ENCODE assay signal across 23 cellular contexts in genomic region chr7:91913612-91914011, GRCh38. TPM values are rescaled to one million over a fixed set of nuclear protein-coding genes. Genes with fewer than 3 reads are reported as not detected.
DNase-seq lines count a peak whose midpoint lies in the region; ATAC-seq, FAIRE-seq and TF ChIP-seq lines count a peak whose summit lies in the region.
"Had no signal": no experiment of that assay in that cellular context is flagged by ENCODE, and none has a peak within 500 bp of the region (broad histone marks: within the 10 kb centered on the region; RNA-seq: fewer than 3 reads in every experiment).

No MANE protein-coding gene starts in this region.

- TF ChIP-seq CTCF in AG09309 (IDR thresholded peaks at IDR 0.05; ENCODE audit: control insufficient read depth, insufficient read depth, low read depth, low read length, missing control alignments) (no peak), astrocyte (IDR thresholded peaks at IDR 0.05; ENCODE audit: insufficient read depth, low read depth, low read length) (no peak), foreskin fibroblast (IDR thresholded peaks at IDR 0.05; ENCODE audit: low read depth, low read length) (no peak)

- H4K20me1 ChIP-seq in astrocyte (ENCODE audit: insufficient read depth, low read length) = no peaks in the 10 kb centered on the region

- FAIRE-seq in astrocyte (lab: Jason Lieb, UNC) = no peak
- FAIRE-seq: GM12892 had no signal

- no peak overlapping the region for H3K9ac ChIP-seq in astrocyte (ENCODE audit: low read length)

- no peaks in the 10 kb centered on the region for H3K9me3 ChIP-seq in astrocyte (ENCODE audit: insufficient read depth, low read depth, low read length)
- H3K9me3 ChIP-seq: gastrocnemius medialis, lower lobe of right lung, thoracic aorta had no signal

- no peak overlapping the region for H3K27ac Mint-ChIP-seq in astrocyte (ENCODE audit: unreplicated experiment)
- H3K27ac Mint-ChIP-seq: activated naive CD4-positive, alpha-beta T cell treated with anti-CD3 and anti-CD28 coated beads, Interleukin-2, amount 50 U/mL, for 24 hours; naive thymus-derived CD4-positive, alpha-beta T cell had no signal

- peaks cover 26% of the 10 kb centered on the region for H3K4me1 Mint-ChIP-seq in astrocyte (ENCODE audit: low read depth, unreplicated experiment)
- H3K4me1 Mint-ChIP-seq: activated naive CD4-positive, alpha-beta T cell treated with anti-CD3 and anti-CD28 coated beads, Interleukin-2, amount 50 U/mL, for 24 hours; central memory CD8-positive, alpha-beta T cell had no signal

- ATAC-seq in HG02623 (IDR thresholded peaks at IDR 0.05; ENCODE audit: unreplicated experiment) = no peak
- ATAC-seq: gastrocnemius medialis; lower lobe of right lung; naive thymus-derived CD4-positive, alpha-beta T cell had no signal

- peak overlapping the region; percentile 3 for H2AFZ ChIP-seq in astrocyte (ENCODE audit: low read depth, low read length)

- peak overlapping the region; percentile 37 for H3K4me2 ChIP-seq in astrocyte (ENCODE audit: low read length)

- H3K4me1 ChIP-seq in astrocyte (ENCODE audit: insufficient read depth, low read length) = peaks cover 20% of the 10 kb centered on the region
- H3K4me1 ChIP-seq: gastrocnemius medialis, lower lobe of right lung had no signal

- no peak overlapping the region for H3K27ac ChIP-seq in astrocyte (ENCODE audit: low read depth, low read length)
- H3K27ac ChIP-seq: gastrocnemius medialis, lower lobe of right lung, SJSA1, thoracic aorta had no signal

- H3K4me3 Mint-ChIP-seq in astrocyte (ENCODE audit: unreplicated experiment) = no peak overlapping the region
- H3K4me3 Mint-ChIP-seq: activated naive CD4-positive, alpha-beta T cell treated with anti-CD3 and anti-CD28 coated beads, Interleukin-2, amount 50 U/mL, for 24 hours; central memory CD8-positive, alpha-beta T cell had no signal

- H3K9me3 Mint-ChIP-seq in astrocyte (ENCODE audit: unreplicated experiment) = no peaks in the 10 kb centered on the region
- H3K9me3 Mint-ChIP-seq: activated naive CD4-positive, alpha-beta T cell treated with anti-CD3 and anti-CD28 coated beads, Interleukin-2, amount 50 U/mL, for 24 hours; central memory CD8-positive, alpha-beta T cell had no signal

- no peaks in the 10 kb centered on the region for H3K36me3 ChIP-seq in astrocyte (ENCODE audit: insufficient read depth, low read length)
- H3K36me3 ChIP-seq: gastrocnemius medialis, lower lobe of right lung, SJSA1, thoracic aorta had no signal

- no peaks in the 10 kb centered on the region for H3K27me3 Mint-ChIP-seq in astrocyte (ENCODE audit: low read depth, unreplicated experiment)

- peak; percentile 23 for DNase-seq in AG09309 (ENCODE audit: low read depth)
- DNase-seq in HCEC 1CT = peak; percentile 56
- DNase-seq in astrocyte (ENCODE audit: low read depth) = peak; percentile 89
- DNase-seq in foreskin fibroblast = peak; percentile 32 to 73
- DNase-seq in cerebellum (ENCODE audit: low spot score) = no peak
- no peak for DNase-seq in hippocampal formation (lab: John Stamatoyannopoulos, UW)
- no peak for DNase-seq in pons (ENCODE audit: low spot score)
- DNase-seq: activated CD4-positive, alpha-beta T cell treated with anti-CD3 and anti-CD28 coated beads, Interleukin-2, amount 50 U/mL, for 4 hours; activated T-cell treated with anti-CD3 and anti-CD28 coated beads, Interleukin-2, amount 50 U/mL, for 1 hour; effector CD8-positive, alpha-beta T cell; gastrocnemius medialis; GDM1; lower lobe of right lung; naive thymus-derived CD4-positive, alpha-beta T cell; NCI-H2081 treated with DMSO at 0.1 percent for 48 hours; NCI-H510A treated with DMSO at 0.1 percent for 48 hours; posterior cingulate gyrus had no signal

- no peaks in the 10 kb centered on the region for H3K36me3 Mint-ChIP-seq in astrocyte (ENCODE audit: low read depth, unreplicated experiment)
- H3K36me3 Mint-ChIP-seq: activated naive CD4-positive, alpha-beta T cell treated with anti-CD3 and anti-CD28 coated beads, Interleukin-2, amount 50 U/mL, for 24 hours; naive thymus-derived CD4-positive, alpha-beta T cell had no signal

- H3K79me2 ChIP-seq in astrocyte (ENCODE audit: insufficient read depth, low read length) = no peaks in the 10 kb centered on the region

- H3K4me3 ChIP-seq in AG09309 (ENCODE audit: control insufficient read depth, low read depth, low read length) (no peak overlapping the region), astrocyte (ENCODE audit: insufficient read depth, low read depth, low read length) (no peak overlapping the region), foreskin fibroblast (ENCODE audit: low read depth in 1 of 2, low read length in 2 of 2) (no peak overlapping the region)
- H3K4me3 ChIP-seq: gastrocnemius medialis, lower lobe of right lung, SJSA1, thoracic aorta had no signal

- H3K27me3 ChIP-seq in astrocyte (ENCODE audit: insufficient read depth, low read length) = no peaks in the 10 kb centered on the region
- H3K27me3 ChIP-seq: gastrocnemius medialis, SJSA1 had no signal

RNA-seq across cellular contexts. Expression of gene AKAP9, which starts 27.1 kb away (rescaled TPM):
- 51.6 and 55.6 TPM in 2 replicates for total RNA-seq in astrocyte
- total RNA-seq in cerebellum = 174 TPM

RNA-seq across cellular contexts. Expression of gene MTERF1, which starts 33.1 kb away (rescaled TPM):
- 10.9 and 12.3 TPM in 2 replicates for total RNA-seq in astrocyte
- 22.8 TPM for total RNA-seq in cerebellum

Comparison
In these comparisons a context has a peak if more than half of its experiments do, and no peak if none do; other contexts are left out.
1. DNase-seq: peak in AG09309 (single experiment), HCEC 1CT (single experiment), astrocyte (single experiment) and foreskin fibroblast (2 of 2); none in cerebellum (single experiment), hippocampal formation (0 of 2) and pons (single experiment).